Comparison of ENCODE assay signal across 9 cellular contexts in the genomic region with DNA sequence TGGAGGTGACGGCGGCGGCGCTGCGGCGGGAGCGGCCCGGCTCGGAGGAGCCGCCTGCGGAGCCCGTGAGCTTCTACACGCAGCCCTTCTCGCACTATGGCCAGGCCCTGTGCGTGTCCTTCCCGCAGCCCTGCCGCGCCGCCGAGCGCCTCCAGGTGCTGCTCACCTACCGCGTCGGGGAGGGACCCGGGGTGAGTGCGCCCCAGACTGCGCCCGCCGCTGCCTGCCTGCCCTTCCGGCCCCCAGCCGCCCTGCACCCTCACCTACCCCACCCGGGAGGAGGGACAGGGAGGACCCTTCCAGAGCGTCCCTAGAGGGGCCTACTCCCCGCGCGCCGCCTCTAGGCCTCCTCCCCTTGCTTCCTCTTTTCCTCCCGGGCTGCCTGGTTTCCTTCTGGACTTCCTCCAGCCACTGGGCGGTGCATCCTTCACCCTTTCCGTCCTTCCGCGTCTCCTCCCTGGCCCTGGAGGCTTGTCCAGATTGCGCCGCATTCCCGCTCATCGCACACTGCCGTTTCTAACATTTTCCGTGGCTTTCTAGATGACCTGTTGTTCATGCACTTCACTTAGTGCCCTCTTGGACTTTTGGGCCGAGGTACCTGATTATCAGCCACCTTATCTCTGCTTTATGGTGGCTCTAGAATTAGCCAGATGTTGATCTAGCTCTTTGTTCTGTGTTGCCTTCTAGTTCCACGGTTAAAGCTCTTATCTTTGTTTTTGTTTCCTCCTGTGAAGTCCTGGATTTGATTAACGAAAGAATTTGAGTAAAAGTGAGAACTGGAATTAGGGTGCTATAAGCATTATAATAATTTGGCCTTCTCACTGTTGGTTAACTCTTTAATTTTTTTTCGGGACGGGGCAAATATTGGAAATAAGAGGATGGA. TPM values are rescaled to one million over a fixed set of nuclear protein-coding genes. Genes with fewer than 3 reads are reported as not detected.
DNase-seq lines count a peak whose midpoint lies in the region; ATAC-seq, FAIRE-seq and TF ChIP-seq lines count a peak whose summit lies in the region.
"Had no signal": no experiment of that assay in that cellular context is flagged by ENCODE, and none has a peak within 500 bp of the region (broad histone marks: within the 10 kb centered on the region; RNA-seq: fewer than 3 reads in every experiment).

No MANE protein-coding gene starts in this region.

- TSS peak; percentile 79 for BruUV-seq in HepG2 (replicated peaks; lab: Mats Ljungman, UMichigan)

- TF ChIP-seq EP300 in HepG2 (IDR thresholded peaks at IDR 0.05; ENCODE audit: low read depth in 2 of 2, low read length in 2 of 2) (no peak), HepG2 (CRISPR knock-in tag; IDR thresholded peaks at IDR 0.05; ENCODE audit: borderline replicate concordance) (no peak)

- CTCF ChIA-PET in HepG2 (lab: Yijun Ruan, JAX; ENCODE audit: low intra/inter-chr PET ratio, low total read pairs) = no interaction called here

- H3K27me3 ChIP-seq in HepG2 (ENCODE audit: control insufficient read depth in 1 of 2, insufficient read depth in 2 of 2, low read length in 2 of 2) = no peaks in the 10 kb centered on the region

- no peaks in the 10 kb centered on the region for H3K27me3 Mint-ChIP-seq in dendritic cell treated with granulocyte-macrophage colony-stimulating factor and Interleukin-4, amounts not matched to agents 40 ng/mL and 50 ng/mL, for 4 days

- H4K20me1 ChIP-seq in HepG2 (ENCODE audit: insufficient read depth, low read length) = no peaks in the 10 kb centered on the region

- POLR2A ChIA-PET in HepG2 (lab: Yijun Ruan, JAX) = interaction anchor here (0.6 to 1.9 kb wide), 7 partner anchors 17 to 103 kb away, joined by 3 to 7 read pairs (median 5); a partner anchor contains a TSS

- no peaks in the 10 kb centered on the region for H3K9me3 Mint-ChIP-seq in dendritic cell treated with granulocyte-macrophage colony-stimulating factor and Interleukin-4, amounts not matched to agents 40 ng/mL and 50 ng/mL, for 4 days

- DNase-seq in AG20443 (ENCODE audit: low spot score) (peak; percentile 93), NCI-H524 (lab: John Stamatoyannopoulos, UW) (peak; percentile 50 to 69), HepG2 (ENCODE audit: low spot score) (peak; percentile 61)
- peak; percentile 64 for DNase-seq in activated CD4-positive, alpha-beta T cell treated with anti-CD3 and anti-CD28 coated beads for 48 hours
- DNase-seq in stimulated activated CD4-positive, alpha-beta T cell treated with anti-CD3 and anti-CD28 coated beads, Interleukin-4, amount 100 ng/mL, for 24 hours = peak; percentile 46

- peak overlapping the region; percentile 85 for H3K27ac Mint-ChIP-seq in dendritic cell treated with granulocyte-macrophage colony-stimulating factor and Interleukin-4, amounts not matched to agents 40 ng/mL and 50 ng/mL, for 4 days

- in situ Hi-C loops in HepG2 (cut with HindIII; ENCODE audit: extremely low pct_ligation_motif_present, low pct_unique_long_range_greater_than_20kb) = no loop called here

- peaks cover 0 to 5% of the 10 kb centered on the region in 2 experiments; a peak in 1 of 5 replicates for H3K36me3 ChIP-seq in HepG2 (replicated peaks in 1 of 2; ENCODE audit: control insufficient read depth in 1 of 2, insufficient read depth in 2 of 2, low read length in 2 of 2)

- H2AFZ ChIP-seq in HepG2 (ENCODE audit: low read length) = peak overlapping the region; percentile 75

- 1% methylated on average over 17 of the region's 53 CpGs for WGBS in HepG2 (ENCODE audit: low lambda C conversion rate)

- H3K36me3 Mint-ChIP-seq in dendritic cell treated with granulocyte-macrophage colony-stimulating factor and Interleukin-4, amounts not matched to agents 40 ng/mL and 50 ng/mL, for 4 days (ENCODE audit: low read depth) = peaks cover 49% of the 10 kb centered on the region

- TF ChIP-seq POLR2A in HepG2 (IDR thresholded peaks at IDR 0.05; ENCODE audit: insufficient read depth in 1 of 2, low read depth in 2 of 2, low read length in 2 of 2) = peak; percentile 44 to 52

- no peak; the same call in 1 of the 2 replicates for TF ChIP-seq RAD21 in HepG2 (CRISPR knock-in tag; IDR thresholded peaks at IDR 0.05)

- ATAC-seq in GM18868 (IDR thresholded peaks at IDR 0.05; ENCODE audit: unreplicated experiment) (peak; percentile 63), HG03103 (IDR thresholded peaks at IDR 0.05; ENCODE audit: low read depth, unreplicated experiment) (peak; percentile 48), HepG2 (peak; percentile 91)

- FAIRE-seq in HepG2 (lab: Jason Lieb, UNC) = peak; percentile 4
- FAIRE-seq: TTC549 had no signal

- TF ChIP-seq CTCF in HepG2 (CRISPR knock-in tag; IDR thresholded peaks at IDR 0.05) = peak; percentile 39; the same call in 1 of the 2 replicates

- H3K4me3 ChIP-seq in HepG2 (replicated peaks in 1 of 3; ENCODE audit: insufficient read depth in 1 of 3, low read depth in 2 of 3, low read length in 3 of 3) = peak overlapping the region; percentile 74 to 91 (median 79)

- peaks cover 37% of the 10 kb centered on the region for H3K4me1 Mint-ChIP-seq in dendritic cell treated with granulocyte-macrophage colony-stimulating factor and Interleukin-4, amounts not matched to agents 40 ng/mL and 50 ng/mL, for 4 days (ENCODE audit: low read depth)

- intact Hi-C loops in dendritic cell treated with granulocyte-macrophage colony-stimulating factor and Interleukin-4, amounts not matched to agents 40 ng/mL and 50 ng/mL, for 4 days (cut with micrococcal nuclease) = no loop called here
- intact Hi-C loops in HepG2 (cut with micrococcal nuclease; ENCODE audit: unreplicated experiment) = loop anchor here (5.0 kb wide), 1 partner anchor 96 kb away; a partner anchor contains a TSS

- H3K79me2 ChIP-seq in HepG2 (ENCODE audit: insufficient read depth, low read length) = peaks cover 30% of the 10 kb centered on the region

- peak overlapping the region; percentile 92 for H3K4me2 ChIP-seq in HepG2 (ENCODE audit: low read depth, low read length)

- H3K4me3 Mint-ChIP-seq in dendritic cell treated with granulocyte-macrophage colony-stimulating factor and Interleukin-4, amounts not matched to agents 40 ng/mL and 50 ng/mL, for 4 days = peak overlapping the region; percentile 85

- peaks cover 26% of the 10 kb centered on the region for H3K4me1 ChIP-seq in HepG2 (ENCODE audit: insufficient read depth, low read length)

- peak overlapping the region; percentile 93 for H3K9ac ChIP-seq in HepG2 (ENCODE audit: insufficient read depth, low read depth, low read length)

- peak overlapping the region; percentile 81 for H3K27ac ChIP-seq in HepG2 (ENCODE audit: extremely low read length, insufficient read depth, low read length)

- H3K9me3 ChIP-seq in HepG2 (ENCODE audit: low read length) = no peaks in the 10 kb centered on the region

RNA-seq across cellular contexts. Expression of a gene that starts 0.7 kb away (rescaled TPM):
- total RNA-seq in HepG2 (2016; rRNA removed; fragmentation: Illumina TruSeq; extraction: Trizol) = 38.4 and 39.5 TPM in 2 replicates
- total RNA-seq in HepG2 (2016; cell fraction: cytosol; rRNA removed; fragmentation: Illumina TruSeq; extraction: Trizol; ENCODE audit: low read depth) = 7.3 and 9.5 TPM in 2 replicates
- total RNA-seq in HepG2 (2016; cell fraction: insoluble cytoplasmic fraction; rRNA removed; fragmentation: Illumina TruSeq; extraction: Trizol) = 34.4 and 39.3 TPM in 2 replicates
- 12.6 and 12.8 TPM in 2 replicates for total RNA-seq in HepG2 (2016; cell fraction: membrane; rRNA removed; fragmentation: Illumina TruSeq; extraction: Trizol)
- total RNA-seq in HepG2 (2016; cell fraction: nucleus; rRNA removed; fragmentation: Illumina TruSeq; extraction: Trizol) = 21.9 and 25.1 TPM in 2 replicates
- polyA plus RNA-seq in HepG2 (2011; rRNA removed) = 18.1 and 20.6 TPM in 2 replicates
- polyA plus RNA-seq in HepG2 (2011; cell fraction: cytosol; rRNA removed) = 12.3 and 14.6 TPM in 2 replicates
- 20.7 and 21.2 TPM in 2 replicates for polyA plus RNA-seq in HepG2 (2011; cell fraction: nucleus; rRNA removed)
- 24.3 and 34.0 TPM in 2 replicates for polyA plus RNA-seq in HepG2 (2012)
- polyA plus RNA-seq in HepG2 (2016; cell fraction: cytosol; fragmentation: Illumina TruSeq; extraction: Trizol; ENCODE audit: low read depth) = 4.3 and 5.1 TPM in 2 replicates
- polyA plus RNA-seq in HepG2 (2016; cell fraction: insoluble cytoplasmic fraction; fragmentation: Illumina TruSeq; extraction: Trizol; ENCODE audit: low read depth) = 42.3 and 55.4 TPM in 2 replicates
- 9.4 and 10.7 TPM in 2 replicates for polyA plus RNA-seq in HepG2 (2016; cell fraction: membrane; fragmentation: Illumina TruSeq; extraction: Trizol; ENCODE audit: low read depth)
- polyA plus RNA-seq in HepG2 (2016; cell fraction: nucleus; fragmentation: Illumina TruSeq; extraction: Trizol; ENCODE audit: insufficient read depth, low read depth) = 56.7 and 59.2 TPM in 2 replicates
- 36.5 and 72.3 TPM in 2 replicates for polyA minus RNA-seq in HepG2 (2011; rRNA and poly(A)+ RNA removed; ENCODE audit: low replicate concordance)
- polyA minus RNA-seq in HepG2 (2011; cell fraction: cytosol; rRNA and poly(A)+ RNA removed) = 10.2 and 16.1 TPM in 2 replicates
- polyA minus RNA-seq in HepG2 (2011; cell fraction: nucleus; rRNA and poly(A)+ RNA removed) = 9.2 and 9.7 TPM in 2 replicates

RNA-seq across cellular contexts. Expression of a gene that starts 27.2 kb away (rescaled TPM):
- total RNA-seq in HepG2 (2016; rRNA removed; fragmentation: Illumina TruSeq; extraction: Trizol) = 7.9 and 11.5 TPM in 2 replicates
- 2.7 and 3.4 TPM in 2 replicates for total RNA-seq in HepG2 (2016; cell fraction: cytosol; rRNA removed; fragmentation: Illumina TruSeq; extraction: Trizol; ENCODE audit: low read depth)
- 10.4 and 13.3 TPM in 2 replicates for total RNA-seq in HepG2 (2016; cell fraction: insoluble cytoplasmic fraction; rRNA removed; fragmentation: Illumina TruSeq; extraction: Trizol)
- total RNA-seq in HepG2 (2016; cell fraction: membrane; rRNA removed; fragmentation: Illumina TruSeq; extraction: Trizol) = 6.2 and 6.3 TPM in 2 replicates
- total RNA-seq in HepG2 (2016; cell fraction: nucleus; rRNA removed; fragmentation: Illumina TruSeq; extraction: Trizol) = 12.6 and 14.1 TPM in 2 replicates
- 55.1 and 85.6 TPM in 2 replicates for polyA plus RNA-seq in HepG2 (2011; rRNA removed)
- 53.6 and 65.9 TPM in 2 replicates for polyA plus RNA-seq in HepG2 (2011; cell fraction: cytosol; rRNA removed)
- 100 and 160 TPM in 2 replicates for polyA plus RNA-seq in HepG2 (2011; cell fraction: nucleus; rRNA removed)
- polyA plus RNA-seq in HepG2 (2012) = 23.2 and 51.8 TPM in 2 replicates
- 1.3 and 1.4 TPM in 2 replicates for polyA plus RNA-seq in HepG2 (2016; cell fraction: cytosol; fragmentation: Illumina TruSeq; extraction: Trizol; ENCODE audit: low read depth)
- polyA plus RNA-seq in HepG2 (2016; cell fraction: insoluble cytoplasmic fraction; fragmentation: Illumina TruSeq; extraction: Trizol; ENCODE audit: low read depth) = 8.0 and 8.3 TPM in 2 replicates
- 1.5 and 2.1 TPM in 2 replicates for polyA plus RNA-seq in HepG2 (2016; cell fraction: membrane; fragmentation: Illumina TruSeq; extraction: Trizol; ENCODE audit: low read depth)
- 32.7 and 37.5 TPM in 2 replicates for polyA plus RNA-seq in HepG2 (2016; cell fraction: nucleus; fragmentation: Illumina TruSeq; extraction: Trizol; ENCODE audit: insufficient read depth, low read depth)
- 97.8 and 144 TPM in 2 replicates for polyA minus RNA-seq in HepG2 (2011; rRNA and poly(A)+ RNA removed; ENCODE audit: low replicate concordance)
- polyA minus RNA-seq in HepG2 (2011; cell fraction: cytosol; rRNA and poly(A)+ RNA removed) = 37.5 and 50.6 TPM in 2 replicates
- 25.4 and 41.9 TPM in 2 replicates for polyA minus RNA-seq in HepG2 (2011; cell fraction: nucleus; rRNA and poly(A)+ RNA removed)

RNA-seq across cellular contexts. Expression of a gene that starts 27.9 kb away (rescaled TPM):
- total RNA-seq in HepG2 (2016; rRNA removed; fragmentation: Illumina TruSeq; extraction: Trizol) = 97.8 and 115 TPM in 2 replicates
- total RNA-seq in HepG2 (2016; cell fraction: cytosol; rRNA removed; fragmentation: Illumina TruSeq; extraction: Trizol; ENCODE audit: low read depth) = 11.9 and 13.6 TPM in 2 replicates
- 101 and 122 TPM in 2 replicates for total RNA-seq in HepG2 (2016; cell fraction: insoluble cytoplasmic fraction; rRNA removed; fragmentation: Illumina TruSeq; extraction: Trizol)
- 28.7 and 32.9 TPM in 2 replicates for total RNA-seq in HepG2 (2016; cell fraction: membrane; rRNA removed; fragmentation: Illumina TruSeq; extraction: Trizol)
- 60.9 and 62.3 TPM in 2 replicates for total RNA-seq in HepG2 (2016; cell fraction: nucleus; rRNA removed; fragmentation: Illumina TruSeq; extraction: Trizol)
- polyA plus RNA-seq in HepG2 (2011; rRNA removed) = 41.2 and 50.8 TPM in 2 replicates
- 21.0 and 31.9 TPM in 2 replicates for polyA plus RNA-seq in HepG2 (2011; cell fraction: cytosol; rRNA removed)
- 13.4 and 17.3 TPM in 2 replicates for polyA plus RNA-seq in HepG2 (2011; cell fraction: nucleus; rRNA removed)
- 33.7 and 42.3 TPM in 2 replicates for polyA plus RNA-seq in HepG2 (2012)
- polyA plus RNA-seq in HepG2 (2016; cell fraction: cytosol; fragmentation: Illumina TruSeq; extraction: Trizol; ENCODE audit: low read depth) = 10.8 and 12.4 TPM in 2 replicates
- polyA plus RNA-seq in HepG2 (2016; cell fraction: insoluble cytoplasmic fraction; fragmentation: Illumina TruSeq; extraction: Trizol; ENCODE audit: low read depth) = 102 and 120 TPM in 2 replicates
- 20.6 and 23.3 TPM in 2 replicates for polyA plus RNA-seq in HepG2 (2016; cell fraction: membrane; fragmentation: Illumina TruSeq; extraction: Trizol; ENCODE audit: low read depth)
- polyA plus RNA-seq in HepG2 (2016; cell fraction: nucleus; fragmentation: Illumina TruSeq; extraction: Trizol; ENCODE audit: insufficient read depth, low read depth) = 92.4 and 105 TPM in 2 replicates
- polyA minus RNA-seq in HepG2 (2011; rRNA and poly(A)+ RNA removed; ENCODE audit: low replicate concordance) = 20.7 and 68.8 TPM in 2 replicates
- 12.0 and 12.4 TPM in 2 replicates for polyA minus RNA-seq in HepG2 (2011; cell fraction: cytosol; rRNA and poly(A)+ RNA removed)
- 29.9 and 30.0 TPM in 2 replicates for polyA minus RNA-seq in HepG2 (2011; cell fraction: nucleus; rRNA and poly(A)+ RNA removed)

RNA-seq across cellular contexts. Expression of a gene that starts 36.8 kb away (rescaled TPM):
- not detected in 2 replicates for total RNA-seq in HepG2 (2016; rRNA removed; fragmentation: Illumina TruSeq; extraction: Trizol)
- not detected in 2 replicates for total RNA-seq in HepG2 (2016; cell fraction: cytosol; rRNA removed; fragmentation: Illumina TruSeq; extraction: Trizol; ENCODE audit: low read depth)
- total RNA-seq in HepG2 (2016; cell fraction: insoluble cytoplasmic fraction; rRNA removed; fragmentation: Illumina TruSeq; extraction: Trizol) = not detected in 2 replicates
- total RNA-seq in HepG2 (2016; cell fraction: membrane; rRNA removed; fragmentation: Illumina TruSeq; extraction: Trizol) = not detected in 2 replicates
- not detected in 2 replicates for total RNA-seq in HepG2 (2016; cell fraction: nucleus; rRNA removed; fragmentation: Illumina TruSeq; extraction: Trizol)
- polyA plus RNA-seq in HepG2 (2011; rRNA removed) = not detected in 2 replicates
- 0.01 TPM in 1 of 2 replicates, not detected in the other for polyA plus RNA-seq in HepG2 (2011; cell fraction: cytosol; rRNA removed)
- polyA plus RNA-seq in HepG2 (2011; cell fraction: nucleus; rRNA removed) = not detected in 2 replicates
- not detected in 2 replicates for polyA plus RNA-seq in HepG2 (2012)
- not detected in 2 replicates for polyA plus RNA-seq in HepG2 (2016; cell fraction: cytosol; fragmentation: Illumina TruSeq; extraction: Trizol; ENCODE audit: low read depth)
- not detected in 2 replicates for polyA plus RNA-seq in HepG2 (2016; cell fraction: insoluble cytoplasmic fraction; fragmentation: Illumina TruSeq; extraction: Trizol; ENCODE audit: low read depth)
- polyA plus RNA-seq in HepG2 (2016; cell fraction: membrane; fragmentation: Illumina TruSeq; extraction: Trizol; ENCODE audit: low read depth) = not detected in 2 replicates
- polyA plus RNA-seq in HepG2 (2016; cell fraction: nucleus; fragmentation: Illumina TruSeq; extraction: Trizol; ENCODE audit: insufficient read depth, low read depth) = not detected in 2 replicates
- 0.07 TPM in 1 of 2 replicates, not detected in the other for polyA minus RNA-seq in HepG2 (2011; rRNA and poly(A)+ RNA removed; ENCODE audit: low replicate concordance)
- polyA minus RNA-seq in HepG2 (2011; cell fraction: cytosol; rRNA and poly(A)+ RNA removed) = not detected in 2 replicates
- polyA minus RNA-seq in HepG2 (2011; cell fraction: nucleus; rRNA and poly(A)+ RNA removed) = not detected in 2 replicates

Comparison
In these comparisons a context has a peak if more than half of its experiments do, and no peak if none do; other contexts are left out.
1. Peak in every context shown above with its lines: DNase-seq, ATAC-seq, H3K4me3 ChIP-seq and H3K27ac ChIP-seq.